26 cellular contexts compared by ENCODE assay signal in genomic region chr15:69916169-69916785, GRCh38.
"Had no signal": no experiment of that assay in that cellular context is flagged by ENCODE, and none has a peak within 500 bp of the region (broad histone marks: within the 10 kb centered on the region; RNA-seq: fewer than 3 reads in every experiment).

No MANE protein-coding gene starts in this region.

- H3K27me3 Mint-ChIP-seq: activated CD4-positive, alpha-beta T cell treated with anti-CD3 and anti-CD28 coated beads, Interleukin-2, amount 10 ng/mL, durations not matched to agents 7 days and 5 days; activated CD8-positive, alpha-beta memory T cell treated with anti-CD3 and anti-CD28 coated beads, Interleukin-2, amount 10 ng/mL, durations not matched to agents 7 days and 5 days; activated CD8-positive, alpha-beta T cell treated with anti-CD3 and anti-CD28 coated beads for 36 hours; stimulated activated naive CD8-positive, alpha-beta T cell treated with anti-CD3 and anti-CD28 coated beads, Interleukin-15, Interleukin-2, amounts not matched to agents 100 ng/mL and 50 ng/mL, for 24 hours had no signal

- H3K4me3 ChIP-seq: esophagus squamous epithelium, gastrocnemius medialis, ovary, psoas muscle, thyroid gland, upper lobe of right lung had no signal

- H3K36me3 ChIP-seq: esophagus squamous epithelium, gastrocnemius medialis, neutrophil, ovary, thyroid gland, upper lobe of right lung had no signal

- DNase-seq: activated CD4-positive, alpha-beta T cell treated with anti-CD3 and anti-CD28 coated beads, Interleukin-2, amount 10 ng/mL, durations not matched to agents 7 days and 5 days; activated CD4-positive, CD25-positive, alpha-beta regulatory T cell treated with anti-CD3 and anti-CD28 coated beads, Interleukin-2, amount 50 U/mL, for 72 hours; activated CD8-positive, alpha-beta memory T cell treated with anti-CD3 and anti-CD28 coated beads, Interleukin-2, amount 10 ng/mL, durations not matched to agents 7 days and 5 days; activated CD8-positive, alpha-beta T cell treated with anti-CD3 and anti-CD28 coated beads for 36 hours; activated effector memory CD4-positive, alpha-beta T cell treated with anti-CD3 and anti-CD28 coated beads, Interleukin-2, amount 50 U/mL, for 16 hours; activated naive CD4-positive, alpha-beta T cell treated with anti-CD3 and anti-CD28 coated beads, Interleukin-2, amount 50 U/mL, for 16 hours; activated T-cell treated with anti-CD3 and anti-CD28 coated beads for 4 hours; anterior cingulate cortex; caudate nucleus; effector memory CD8-positive, alpha-beta T cell; esophagus squamous epithelium; gastrocnemius medialis; midbrain; natural killer cell; ovary; psoas muscle; right cardiac atrium; stimulated activated CD4-positive, alpha-beta T cell treated with anti-CD3 and anti-CD28 coated beads, Interleukin-12 subunit alpha, Interleukin-12 subunit beta, amount 100 ng/mL, for 4 hours; substantia nigra; T-helper 2 cell; thyroid gland; upper lobe of right lung had no signal

- H3K27ac ChIP-seq: esophagus squamous epithelium, gastrocnemius medialis, neutrophil, ovary, psoas muscle, thyroid gland, upper lobe of right lung, VCaP had no signal

- H3K36me3 Mint-ChIP-seq: activated CD8-positive, alpha-beta memory T cell treated with anti-CD3 and anti-CD28 coated beads, Interleukin-2, amount 10 ng/mL, durations not matched to agents 7 days and 5 days; brain; natural killer cell had no signal

- H3K9me3 Mint-ChIP-seq: activated CD4-positive, alpha-beta T cell treated with anti-CD3 and anti-CD28 coated beads, Interleukin-2, amount 10 ng/mL, durations not matched to agents 7 days and 5 days; activated CD8-positive, alpha-beta T cell treated with anti-CD3 and anti-CD28 coated beads for 36 hours; effector memory CD8-positive, alpha-beta T cell; natural killer cell; stimulated activated naive CD8-positive, alpha-beta T cell treated with anti-CD3 and anti-CD28 coated beads, Interleukin-15, Interleukin-2, amounts not matched to agents 100 ng/mL and 50 ng/mL, for 24 hours had no signal

- ATAC-seq: activated CD8-positive, alpha-beta memory T cell treated with anti-CD3 and anti-CD28 coated beads, Interleukin-2, amount 10 ng/mL, durations not matched to agents 7 days and 5 days; activated CD8-positive, alpha-beta T cell treated with anti-CD3 and anti-CD28 coated beads for 36 hours; effector memory CD8-positive, alpha-beta T cell; natural killer cell; right cardiac atrium; upper lobe of right lung had no signal

- H3K27ac Mint-ChIP-seq: activated CD4-positive, alpha-beta T cell treated with anti-CD3 and anti-CD28 coated beads, Interleukin-2, amount 10 ng/mL, durations not matched to agents 7 days and 5 days; activated CD8-positive, alpha-beta memory T cell treated with anti-CD3 and anti-CD28 coated beads, Interleukin-2, amount 10 ng/mL, durations not matched to agents 7 days and 5 days; activated CD8-positive, alpha-beta T cell treated with anti-CD3 and anti-CD28 coated beads for 36 hours; effector memory CD8-positive, alpha-beta T cell; natural killer cell; stimulated activated naive CD8-positive, alpha-beta T cell treated with anti-CD3 and anti-CD28 coated beads, Interleukin-15, Interleukin-2, amounts not matched to agents 100 ng/mL and 50 ng/mL, for 24 hours had no signal

- H3K4me1 Mint-ChIP-seq: activated CD4-positive, alpha-beta T cell treated with anti-CD3 and anti-CD28 coated beads, Interleukin-2, amount 10 ng/mL, durations not matched to agents 7 days and 5 days; activated CD8-positive, alpha-beta memory T cell treated with anti-CD3 and anti-CD28 coated beads, Interleukin-2, amount 10 ng/mL, durations not matched to agents 7 days and 5 days had no signal

- H3K4me3 Mint-ChIP-seq: activated CD4-positive, alpha-beta T cell treated with anti-CD3 and anti-CD28 coated beads, Interleukin-2, amount 10 ng/mL, durations not matched to agents 7 days and 5 days; activated CD8-positive, alpha-beta memory T cell treated with anti-CD3 and anti-CD28 coated beads, Interleukin-2, amount 10 ng/mL, durations not matched to agents 7 days and 5 days; activated CD8-positive, alpha-beta T cell treated with anti-CD3 and anti-CD28 coated beads for 36 hours; brain; effector memory CD8-positive, alpha-beta T cell; natural killer cell; stimulated activated naive CD8-positive, alpha-beta T cell treated with anti-CD3 and anti-CD28 coated beads, Interleukin-15, Interleukin-2, amounts not matched to agents 100 ng/mL and 50 ng/mL, for 24 hours had no signal

- H3K9me3 ChIP-seq: esophagus squamous epithelium, gastrocnemius medialis, neutrophil, ovary, psoas muscle, thyroid gland, upper lobe of right lung had no signal

- H3K27me3 ChIP-seq: gastrocnemius medialis, neutrophil, ovary, thyroid gland, upper lobe of right lung had no signal

- H3K4me1 ChIP-seq: esophagus squamous epithelium, psoas muscle, thyroid gland, upper lobe of right lung had no signal
